In genomic region chr2:95077521-95077807, GRCh38 we compare ENCODE assay signal across 8 cellular contexts. TPM values are rescaled to one million over a fixed set of nuclear protein-coding genes. Genes with fewer than 3 reads are reported as not detected.
DNase-seq lines count a peak whose midpoint lies in the region; ATAC-seq and TF ChIP-seq lines count a peak whose summit lies in the region.

No MANE protein-coding gene starts in this region.

- H3K4me1 Mint-ChIP-seq in activated CD4-positive, alpha-beta T cell treated with anti-CD3 and anti-CD28 coated beads for 36 hours, result peaks cover 71% of the 10 kb centered on the region
- H3K4me1 Mint-ChIP-seq in progenitor cell of endocrine pancreas (ENCODE audit: low read depth), result peaks cover 9% of the 10 kb centered on the region

- peak overlapping the region; percentile 77 for H3K27ac Mint-ChIP-seq in activated CD4-positive, alpha-beta T cell treated with anti-CD3 and anti-CD28 coated beads for 36 hours
- no peak overlapping the region for H3K27ac Mint-ChIP-seq in progenitor cell of endocrine pancreas

- no peaks in the 10 kb centered on the region for H3K36me3 Mint-ChIP-seq in activated CD4-positive, alpha-beta T cell treated with anti-CD3 and anti-CD28 coated beads for 36 hours (ENCODE audit: low read depth)
- no peaks in the 10 kb centered on the region for H3K36me3 Mint-ChIP-seq in progenitor cell of endocrine pancreas (ENCODE audit: insufficient read depth)

- no peaks in the 10 kb centered on the region for H3K9me3 Mint-ChIP-seq in activated CD4-positive, alpha-beta T cell treated with anti-CD3 and anti-CD28 coated beads for 36 hours (ENCODE audit: low read depth)
- no peaks in the 10 kb centered on the region for H3K9me3 Mint-ChIP-seq in progenitor cell of endocrine pancreas (ENCODE audit: low read depth)

- intact Hi-C loops in activated CD4-positive, alpha-beta T cell treated with anti-CD3 and anti-CD28 coated beads for 36 hours (cut with DNase I, micrococcal nuclease), result loop anchor here (2.0 to 5.0 kb wide), 5 partner anchors 27 to 80 kb away; partner anchors contain the start of gene ZNF514 (in 1 of the 2)

- POLR2A ChIA-PET in activated CD4-positive, alpha-beta T cell treated with anti-CD3 and anti-CD28 coated beads for 36 hours (lab: Charles Lee), result no interaction called here

- H3K27me3 Mint-ChIP-seq in activated CD4-positive, alpha-beta T cell treated with anti-CD3 and anti-CD28 coated beads for 36 hours, result no peaks in the 10 kb centered on the region
- H3K27me3 Mint-ChIP-seq in progenitor cell of endocrine pancreas, result peaks cover 18% of the 10 kb centered on the region

- no peak for ATAC-seq in activated CD4-positive, alpha-beta T cell treated with anti-CD3 and anti-CD28 coated beads for 36 hours
- ATAC-seq in GM21390 (IDR thresholded peaks at IDR 0.05; ENCODE audit: unreplicated experiment), result no peak
- no peak for ATAC-seq in omental fat pad (ENCODE audit: low FRiP score)
- no peak for ATAC-seq in GM18511 (IDR thresholded peaks at IDR 0.05; ENCODE audit: unreplicated experiment)

- H3K4me3 Mint-ChIP-seq in activated CD4-positive, alpha-beta T cell treated with anti-CD3 and anti-CD28 coated beads for 36 hours, result peak overlapping the region; percentile 58
- peak overlapping the region; percentile 72 for H3K4me3 Mint-ChIP-seq in progenitor cell of endocrine pancreas (ENCODE audit: low read depth)

- TF ChIP-seq CTCF in progenitor cell of endocrine pancreas (IDR thresholded peaks at IDR 0.05; ENCODE audit: unreplicated experiment) (no peak), omental fat pad (IDR thresholded peaks at IDR 0.05) (no peak)

- CTCF ChIA-PET in activated CD4-positive, alpha-beta T cell treated with anti-CD3 and anti-CD28 coated beads for 36 hours (lab: Charles Lee), result interaction anchor here (0.8 to 10.4 kb wide), 17 partner anchors 11 to 91 kb away, joined by 3 to 291 read pairs (median 9); partner anchors contain the start of genes MAL, MRPS5 and ZNF2

- no peak for DNase-seq in activated CD4-positive, alpha-beta T cell treated with anti-CD3 and anti-CD28 coated beads for 36 hours
- no peak for DNase-seq in activated CD4-positive, alpha-beta T cell treated with anti-CD3 and anti-CD28 coated beads, Interleukin-2, amount 50 U/mL, for 48 hours
- DNase-seq in NAMALWA (ENCODE audit: low spot score), result peak; percentile 13
- DNase-seq in dermis blood vessel endothelial cell, result peak; percentile 11
- DNase-seq in progenitor cell of endocrine pancreas (ENCODE audit: low spot score, unreplicated experiment), result no peak
- no peak for DNase-seq in omental fat pad (ENCODE audit: low spot score)

RNA-seq across cellular contexts. Expression of gene MRPS5, which starts 44.1 kb away (rescaled TPM):
- total RNA-seq in activated CD4-positive, alpha-beta T cell treated with anti-CD3 and anti-CD28 coated beads for 36 hours, result 10 to 100 TPM; 90.7 to 97.1 TPM
- total RNA-seq in dermis blood vessel endothelial cell (56.3 and 62.7 TPM in 2 replicates), progenitor cell of endocrine pancreas (59.8 and 62.5 TPM in 2 replicates), omental fat pad (10 to 100 TPM; 39.4 to 60.6 (median 47.5) TPM)

RNA-seq across cellular contexts. Expression of gene MAL, which starts 52.0 kb away (rescaled TPM):
- 10 to 100 TPM; 35.4 to 43.3 TPM for total RNA-seq in activated CD4-positive, alpha-beta T cell treated with anti-CD3 and anti-CD28 coated beads for 36 hours
- total RNA-seq in dermis blood vessel endothelial cell (0.88 and 4.8 TPM in 2 replicates), progenitor cell of endocrine pancreas (not detected in 2 replicates), omental fat pad (1 to 10 TPM in 1 of 4 donors, under 1 TPM in 1, not detected in 2; 0.93 to 4.7 TPM)

Comparison
In these comparisons a context has a peak if more than half of its experiments do, and no peak if none do; other contexts are left out.
1. DNase-seq: peak in NAMALWA (single experiment) and dermis blood vessel endothelial cell (single experiment); none in activated CD4-positive, alpha-beta T cell treated with anti-CD3 and anti-CD28 coated beads for 36 hours (single experiment), activated CD4-positive, alpha-beta T cell treated with anti-CD3 and anti-CD28 coated beads, Interleukin-2, amount 50 U/mL, for 48 hours (0 of 2), progenitor cell of endocrine pancreas (single experiment) and omental fat pad (single experiment).